In the genomic region with DNA sequence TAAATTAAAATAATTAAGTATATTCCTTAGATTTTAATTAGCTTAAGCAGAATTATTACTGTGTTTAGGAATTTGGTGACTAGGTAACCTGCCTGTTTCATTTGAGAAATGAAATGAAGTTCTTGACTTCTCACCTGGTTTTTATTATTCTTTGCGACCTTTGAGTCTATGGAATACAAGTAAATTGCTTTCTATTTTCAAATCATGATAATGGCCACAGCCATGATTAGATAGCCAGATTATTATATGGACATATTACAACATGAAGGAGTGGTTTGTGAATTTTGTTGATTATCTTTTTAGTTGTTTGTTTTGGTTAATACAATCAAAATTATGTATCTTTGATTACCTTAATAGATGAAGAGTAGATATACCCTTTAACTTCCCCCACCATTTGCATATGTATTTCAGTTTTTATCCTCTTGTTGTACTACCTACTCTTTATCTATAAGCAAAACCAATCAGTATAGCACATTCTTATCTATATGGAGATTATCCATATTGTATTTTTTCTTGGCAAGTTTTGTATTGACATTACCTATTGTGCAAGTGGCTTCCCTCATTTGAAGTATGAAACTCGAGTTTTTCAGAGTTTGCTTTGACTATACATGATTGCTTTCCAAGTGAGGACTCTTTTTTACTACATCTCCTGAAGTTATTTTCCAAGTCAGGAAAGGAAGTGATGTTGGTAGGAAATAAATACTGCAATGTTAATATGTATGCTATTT, we compare ENCODE assay signal across 26 cellular contexts.
"Had no signal": no experiment of that assay in that cellular context is flagged by ENCODE, and none has a peak within 500 bp of the region (broad histone marks: within the 10 kb centered on the region; RNA-seq: fewer than 3 reads in every experiment).

No MANE protein-coding gene starts in this region.

- H3K4me3 Mint-ChIP-seq: activated CD4-positive, alpha-beta memory T cell treated with anti-CD3 and anti-CD28 coated beads, Interleukin-2, amount 10 ng/mL, durations not matched to agents 7 days and 5 days; activated CD8-positive, alpha-beta memory T cell treated with anti-CD3 and anti-CD28 coated beads, Interleukin-2, amount 10 ng/mL, durations not matched to agents 7 days and 5 days; activated naive CD4-positive, alpha-beta T cell treated with anti-CD3 and anti-CD28 coated beads, Interleukin-2, amount 10 ng/mL, durations not matched to agents 7 days and 5 days; activated naive CD8-positive, alpha-beta T cell treated with anti-CD3 and anti-CD28 coated beads, Interleukin-2, amount 50 U/mL, for 24 hours; dendritic cell treated with granulocyte-macrophage colony-stimulating factor and Interleukin-4, amounts not matched to agents 40 ng/mL and 50 ng/mL, for 4 days; naive thymus-derived CD8-positive, alpha-beta T cell; neural progenitor cell; stimulated activated naive B cell treated with anti-CD40 and anti-IgM and Interleukin-4, amounts not matched to agents 10 μg/mL and 1 μg/mL and 100 μg/mL, for 72 hours; T-helper 17 cell had no signal

- H3K27ac Mint-ChIP-seq: activated CD4-positive, alpha-beta memory T cell treated with anti-CD3 and anti-CD28 coated beads, Interleukin-2, amount 10 ng/mL, durations not matched to agents 7 days and 5 days; activated CD8-positive, alpha-beta memory T cell treated with anti-CD3 and anti-CD28 coated beads, Interleukin-2, amount 10 ng/mL, durations not matched to agents 7 days and 5 days; activated naive CD8-positive, alpha-beta T cell treated with anti-CD3 and anti-CD28 coated beads, Interleukin-2, amount 50 U/mL, for 24 hours; dendritic cell treated with granulocyte-macrophage colony-stimulating factor and Interleukin-4, amounts not matched to agents 40 ng/mL and 50 ng/mL, for 4 days; neural progenitor cell; T-helper 17 cell had no signal

- H3K27me3 ChIP-seq: cardiac muscle cell, neural progenitor cell, sigmoid colon, testis, upper lobe of right lung had no signal

- H3K27ac ChIP-seq: cardiac muscle cell, neural progenitor cell, sigmoid colon, testis, upper lobe of right lung had no signal

- H2AFZ ChIP-seq: neural progenitor cell had no signal

- H3K4me1 ChIP-seq: neural progenitor cell, testis had no signal

- H3K9me3 Mint-ChIP-seq: activated CD4-positive, alpha-beta memory T cell treated with anti-CD3 and anti-CD28 coated beads, Interleukin-2, amount 10 ng/mL, durations not matched to agents 7 days and 5 days; activated naive CD4-positive, alpha-beta T cell treated with anti-CD3 and anti-CD28 coated beads, Interleukin-2, amount 10 ng/mL, durations not matched to agents 7 days and 5 days; dendritic cell treated with granulocyte-macrophage colony-stimulating factor and Interleukin-4, amounts not matched to agents 40 ng/mL and 50 ng/mL, for 4 days; naive thymus-derived CD8-positive, alpha-beta T cell had no signal

- H3K9ac ChIP-seq: neural progenitor cell had no signal

- H3K4me3 ChIP-seq: cardiac muscle cell, neural progenitor cell, sigmoid colon, testis, upper lobe of right lung had no signal

- H3K4me1 Mint-ChIP-seq: neural progenitor cell had no signal

- ATAC-seq: activated CD8-positive, alpha-beta memory T cell treated with anti-CD3 and anti-CD28 coated beads, Interleukin-2, amount 10 ng/mL, durations not matched to agents 7 days and 5 days; activated naive CD8-positive, alpha-beta T cell treated with anti-CD3 and anti-CD28 coated beads, Interleukin-2, amount 50 U/mL, for 24 hours; esophagus mucosa; naive thymus-derived CD8-positive, alpha-beta T cell; stimulated activated naive B cell treated with anti-CD40 and anti-IgM and Interleukin-4, amounts not matched to agents 10 μg/mL and 1 μg/mL and 100 μg/mL, for 72 hours; T-helper 17 cell; upper lobe of right lung had no signal

- H3K9me3 ChIP-seq: sigmoid colon, testis, upper lobe of right lung had no signal

- DNase-seq: activated CD4-positive, alpha-beta memory T cell treated with anti-CD3 and anti-CD28 coated beads, Interleukin-2, amount 10 ng/mL, durations not matched to agents 7 days and 5 days; activated CD4-positive, alpha-beta T cell treated with anti-CD3 and anti-CD28 coated beads for 48 hours; activated CD4-positive, CD25-positive, alpha-beta regulatory T cell; activated CD8-positive, alpha-beta memory T cell treated with anti-CD3 and anti-CD28 coated beads, Interleukin-2, amount 10 ng/mL, durations not matched to agents 7 days and 5 days; activated effector memory CD4-positive, alpha-beta T cell treated with anti-CD3 and anti-CD28 coated beads, Interleukin-2, amount 50 U/mL, for 16 hours; activated naive CD4-positive, alpha-beta T cell treated with anti-CD3 and anti-CD28 coated beads, Interleukin-2, amount 10 ng/mL, durations not matched to agents 7 days and 5 days; activated naive CD8-positive, alpha-beta T cell treated with anti-CD3 and anti-CD28 coated beads, Interleukin-2, amount 50 U/mL, for 24 hours; activated T-cell treated with anti-CD3 and anti-CD28 coated beads for 4 hours; effector CD8-positive, alpha-beta T cell; mesenchymal stem cell; naive thymus-derived CD8-positive, alpha-beta T cell; retina; sigmoid colon; stimulated activated CD4-positive, alpha-beta T cell treated with anti-CD3 and anti-CD28 coated beads, Interleukin-2, amount 100 ng/mL, for 48 hours; stimulated activated CD8-positive, alpha-beta memory T cell treated with anti-CD3 and anti-CD28 coated beads, Interleukin-4, amount 100 ng/mL, for 48 hours; stimulated activated naive B cell treated with anti-CD40 and anti-IgM and Interleukin-4, amounts not matched to agents 10 μg/mL and 1 μg/mL and 100 μg/mL, for 72 hours; SW 1271; T-helper 17 cell; testis; upper lobe of right lung had no signal

- H3K4me2 ChIP-seq: neural progenitor cell had no signal

- H3K36me3 ChIP-seq: cardiac muscle cell, neural progenitor cell, sigmoid colon, upper lobe of right lung had no signal

- FAIRE-seq: frontal cortex, islet of Langerhans had no signal

- H3K27me3 Mint-ChIP-seq: activated CD4-positive, alpha-beta memory T cell treated with anti-CD3 and anti-CD28 coated beads, Interleukin-2, amount 10 ng/mL, durations not matched to agents 7 days and 5 days; activated CD8-positive, alpha-beta memory T cell treated with anti-CD3 and anti-CD28 coated beads, Interleukin-2, amount 10 ng/mL, durations not matched to agents 7 days and 5 days; activated naive CD4-positive, alpha-beta T cell treated with anti-CD3 and anti-CD28 coated beads, Interleukin-2, amount 10 ng/mL, durations not matched to agents 7 days and 5 days; activated naive CD8-positive, alpha-beta T cell treated with anti-CD3 and anti-CD28 coated beads, Interleukin-2, amount 50 U/mL, for 24 hours; dendritic cell treated with granulocyte-macrophage colony-stimulating factor and Interleukin-4, amounts not matched to agents 40 ng/mL and 50 ng/mL, for 4 days; naive thymus-derived CD8-positive, alpha-beta T cell; stimulated activated naive B cell treated with anti-CD40 and anti-IgM and Interleukin-4, amounts not matched to agents 10 μg/mL and 1 μg/mL and 100 μg/mL, for 72 hours; T-helper 17 cell had no signal
